ENCODE assay signal across 8 cellular contexts in genomic region chr1:117366281-117366981, GRCh38. TPM values are rescaled to one million over a fixed set of nuclear protein-coding genes. Genes with fewer than 3 reads are reported as not detected.
DNase-seq lines count a peak whose midpoint lies in the region; ATAC-seq, FAIRE-seq and TF ChIP-seq lines count a peak whose summit lies in the region.

No MANE protein-coding gene starts in this region.

- DNase-seq in A172 (ENCODE audit: low spot score) (peak; percentile 43), GM18507 (ENCODE audit: extremely low spot score, insufficient read length, low read depth) (peak; percentile 76), NCI-H2171 (lab: John Stamatoyannopoulos, UW) (peak; percentile 74), colonic mucosa (peak; percentile 83), left lobe of liver (ENCODE audit: low spot score) (peak; percentile 92)
- peak; percentile 81 for DNase-seq in activated CD4-positive, alpha-beta T cell treated with anti-CD3 and anti-CD28 coated beads for 48 hours
- DNase-seq in stimulated activated CD4-positive, alpha-beta T cell treated with anti-CD3 and anti-CD28 coated beads, Interleukin-1b, Interleukin-23, amount 100 ng/mL, for 48 hours: peak; percentile 70

- no peaks in the 10 kb centered on the region for H3K27me3 ChIP-seq in colonic mucosa

- FAIRE-seq in GM18507 (lab: Jason Lieb, UNC): no peak

- ATAC-seq in HG02970 (IDR thresholded peaks at IDR 0.05; ENCODE audit: low FRiP score, unreplicated experiment) (peak; percentile 56), left lobe of liver (peak; percentile 82)

- H3K4me3 ChIP-seq in colonic mucosa: peak overlapping the region; percentile 92

- no peaks in the 10 kb centered on the region for H3K9me3 ChIP-seq in colonic mucosa

- intact Hi-C loops in colonic mucosa (cut with DNase I): no loop called here

- peak overlapping the region; percentile 100 for H3K27ac ChIP-seq in colonic mucosa

- H3K4me1 ChIP-seq in colonic mucosa: peaks cover 3% of the 10 kb centered on the region

- no peaks in the 10 kb centered on the region for H3K36me3 ChIP-seq in colonic mucosa

- no peak for TF ChIP-seq CTCF in colonic mucosa (IDR thresholded peaks at IDR 0.05)

- H3K9ac ChIP-seq in colonic mucosa (ENCODE audit: low read depth in 2 of 2, low read length in 2 of 2): peak overlapping the region; percentile 94 to 97

RNA-seq across cellular contexts. Expression of gene MAN1A2, which starts 0.8 kb away (rescaled TPM):
- 23.9 and 36.4 TPM in 2 replicates for total RNA-seq in A172 (2014; rRNA removed; shearing (Covaris generic))
- total RNA-seq in colonic mucosa (10 to 100 TPM; 27.9 to 35.7 TPM), left lobe of liver (32.8 TPM)

Comparison
In these comparisons a context has a peak if more than half of its experiments do, and no peak if none do; other contexts are left out.
1. Peak in every context shown above with its lines: DNase-seq, ATAC-seq, H3K4me3 ChIP-seq and H3K27ac ChIP-seq.